ENCODE assay signal across 1 cellular context in genomic region chr6:133764813-133765208, GRCh38.
TF ChIP-seq lines count a peak whose summit lies in the region.

No MANE protein-coding gene starts in this region.

TF ChIP-seq in A549, 52 proteins besides CTCF, POLR2A, EP300 and RAD21:
- TF ChIP-seq CEBPB (IDR thresholded peaks at IDR 0.05): no peak
- TF ChIP-seq ZNF302 (CRISPR knock-in tag; IDR thresholded peaks at IDR 0.05): no peak
- no peak for TF ChIP-seq JUNB (IDR thresholded peaks at IDR 0.05)
- TF ChIP-seq EHMT2 (IDR thresholded peaks at IDR 0.05; ENCODE audit: low read depth): no peak
- no peak for TF ChIP-seq TFCP2L1 (CRISPR knock-in tag; IDR thresholded peaks at IDR 0.05)
- TF ChIP-seq PHF8 (IDR thresholded peaks at IDR 0.05; ENCODE audit: borderline replicate concordance, low read depth): no peak
- no peak for TF ChIP-seq MYC (IDR thresholded peaks at IDR 0.05; ENCODE audit: borderline replicate concordance, low read length)
- TF ChIP-seq NPAS2 (CRISPR knock-in tag; IDR thresholded peaks at IDR 0.05; ENCODE audit: borderline replicate concordance): no peak
- TF ChIP-seq ZSCAN20 (CRISPR knock-in tag; IDR thresholded peaks at IDR 0.05): no peak
- no peak for TF ChIP-seq CBX8 (IDR thresholded peaks at IDR 0.05)
- no peak for TF ChIP-seq ZC3H11A (IDR thresholded peaks at IDR 0.05)
TF ChIP-seq in A549: peak in this region for 0.
